Comparison of ENCODE assay signal across 1 cellular context in the genomic region with DNA sequence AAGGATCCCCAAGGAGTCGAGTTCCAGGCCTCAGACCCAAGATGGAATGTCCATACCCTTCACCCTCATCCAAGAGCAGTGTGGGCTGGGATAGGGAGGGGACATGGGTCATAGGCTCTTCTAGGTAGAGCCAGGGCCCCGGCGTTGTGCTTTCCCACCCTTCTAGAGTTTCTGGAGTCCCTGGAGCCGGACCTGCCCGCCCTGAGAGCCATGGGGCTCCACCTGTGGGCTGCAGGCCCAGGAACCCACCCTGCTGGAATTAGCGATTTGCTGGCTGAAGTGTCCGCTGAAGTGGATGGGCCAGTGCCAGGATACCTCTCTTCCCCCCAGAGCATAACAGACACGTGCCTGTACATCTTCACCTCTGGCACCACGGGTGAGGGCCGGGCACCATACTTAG.
TF ChIP-seq lines count a peak whose summit lies in the region.

No MANE protein-coding gene starts in this region.

TF ChIP-seq in neural cell, 6 proteins besides CTCF, POLR2A, EP300 and RAD21 (continued from another document):
- no peak for TF ChIP-seq EZH2 (IDR thresholded peaks at IDR 0.05; ENCODE audit: borderline replicate concordance, insufficient read depth, low read length, poor library complexity, severe bottlenecking)
